8 cellular contexts compared by ENCODE assay signal in genomic region chr3:100463002-100463401, GRCh38. TPM values are rescaled to one million over a fixed set of nuclear protein-coding genes. Genes with fewer than 3 reads are reported as not detected.
DNase-seq lines count a peak whose midpoint lies in the region; ATAC-seq and TF ChIP-seq lines count a peak whose summit lies in the region.

No MANE protein-coding gene starts in this region.

- peak; percentile 59; the same call in 1 of the 2 replicates for TF ChIP-seq CTCF in WI38 (IDR thresholded peaks at IDR 0.05; ENCODE audit: low read depth, low read length)
- peak; percentile 78 for TF ChIP-seq CTCF in glutamatergic neuron (IDR thresholded peaks at IDR 0.05; ENCODE audit: partially characterized antibody, unreplicated experiment)
- peak; percentile 64 for TF ChIP-seq CTCF in psoas muscle (IDR thresholded peaks at IDR 0.05)

- no peaks in the 10 kb centered on the region for H3K27me3 Mint-ChIP-seq in glutamatergic neuron (ENCODE audit: unreplicated experiment)

- H3K4me3 Mint-ChIP-seq in glutamatergic neuron (ENCODE audit: unreplicated experiment) = no peak overlapping the region

- H3K36me3 Mint-ChIP-seq in glutamatergic neuron (ENCODE audit: unreplicated experiment) = no peaks in the 10 kb centered on the region

- no peak overlapping the region for H3K27ac Mint-ChIP-seq in glutamatergic neuron (ENCODE audit: unreplicated experiment)

- no peaks in the 10 kb centered on the region for H3K27me3 ChIP-seq in psoas muscle (ENCODE audit: insufficient read depth in 3 of 3, low read length in 2 of 3)

- ATAC-seq in GM18909 (IDR thresholded peaks at IDR 0.05; ENCODE audit: poor library complexity, unreplicated experiment) (peak; percentile 93), HG03060 (IDR thresholded peaks at IDR 0.05; ENCODE audit: low read depth, unreplicated experiment) (peak; percentile 70), psoas muscle (peak; percentile 68 to 90 (median 76))

- no peaks in the 10 kb centered on the region for H3K9me3 Mint-ChIP-seq in glutamatergic neuron (ENCODE audit: unreplicated experiment)

- intact Hi-C loops in psoas muscle (cut with DNase I) = loop anchor here (2.0 to 10.0 kb wide), 4 partner anchors 128 to 734 kb away; no protein-coding TSS in a partner anchor

- H3K27ac ChIP-seq in psoas muscle = no peak overlapping the region

- H3K4me3 ChIP-seq in WI38 (ENCODE audit: low read depth, low read length) = no peak overlapping the region
- no peak overlapping the region for H3K4me3 ChIP-seq in psoas muscle

- H3K36me3 ChIP-seq in psoas muscle (ENCODE audit: insufficient read depth in 1 of 2, low read depth in 1 of 2) = no peaks in the 10 kb centered on the region

- DNase-seq in DMS153 (lab: John Stamatoyannopoulos, UW) (peak; percentile 45), NCI-H2029 (lab: John Stamatoyannopoulos, UW) (peak; percentile 37), glutamatergic neuron (no peak), psoas muscle (no peak), UCSD-AML1 (lab: John Stamatoyannopoulos, UW; ENCODE audit: unreplicated experiment) (no peak)

- WGBS in psoas muscle, 3 donors = 3 to 7% (median 6%) methylated on average over 3 of the region's 3 CpGs

- no peaks in the 10 kb centered on the region for H3K4me1 Mint-ChIP-seq in glutamatergic neuron (ENCODE audit: low read depth, unreplicated experiment)

- no peaks in the 10 kb centered on the region for H3K4me1 ChIP-seq in psoas muscle

- no peaks in the 10 kb centered on the region for H3K9me3 ChIP-seq in psoas muscle

RNA-seq across cellular contexts. Expression of gene TMEM45A, which starts 29.4 kb away (rescaled TPM):
- 0.61 TPM for total RNA-seq in glutamatergic neuron (ENCODE audit: unreplicated experiment)
- 1 to 10 TPM; 1.5 to 2.2 (median 1.7) TPM for total RNA-seq in psoas muscle
- polyA plus RNA-seq in psoas muscle = 1 to 10 TPM; 1.7 to 5.4 (median 1.9) TPM

Comparison
In these comparisons a context has a peak if more than half of its experiments do, and no peak if none do; other contexts are left out.
1. DNase-seq: peak in DMS153 (single experiment) and NCI-H2029 (single experiment); none in glutamatergic neuron (single experiment), psoas muscle (0 of 2) and UCSD-AML1 (single experiment).
2. Peak in every context shown above with its lines, with median percentiles within 50 percentile points of each other: ATAC-seq and CTCF ChIP-seq.